31 cellular contexts compared by ENCODE assay signal in the genomic region with DNA sequence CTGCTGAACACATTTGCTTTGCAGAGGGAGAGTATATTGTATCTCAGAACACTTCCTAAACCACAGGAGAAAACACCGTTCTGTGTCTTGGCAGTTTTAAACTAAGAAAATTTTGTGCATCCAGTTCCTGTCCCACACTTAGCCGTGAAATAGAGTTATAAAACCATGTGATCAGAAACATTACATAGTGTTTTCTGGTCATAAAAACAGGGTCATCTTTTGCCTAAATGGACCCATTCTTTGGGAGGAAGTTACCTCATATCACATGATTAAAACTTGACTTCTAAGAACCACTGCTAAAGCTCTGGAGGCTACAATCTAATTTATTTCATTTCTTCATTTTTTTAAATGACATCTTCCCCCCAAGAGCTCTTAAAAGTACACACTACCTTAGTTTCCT.
"Had no signal": no experiment of that assay in that cellular context is flagged by ENCODE, and none has a peak within 500 bp of the region (broad histone marks: within the 10 kb centered on the region; RNA-seq: fewer than 3 reads in every experiment).

No MANE protein-coding gene starts in this region.

- H3K4me1 Mint-ChIP-seq: activated naive CD8-positive, alpha-beta T cell treated with anti-CD3 and anti-CD28 coated beads, Interleukin-2, amount 10 ng/mL, durations not matched to agents 7 days and 5 days; activated T-helper 17 cell treated with anti-CD3 and anti-CD28 coated beads, Interleukin-2, amount 50 U/mL, for 72 hours; brain; central memory CD8-positive, alpha-beta T cell had no signal

- H3K4me3 Mint-ChIP-seq: activated CD8-positive, alpha-beta T cell treated with anti-CD3 and anti-CD28 coated beads for 36 hours; activated naive CD8-positive, alpha-beta T cell treated with anti-CD3 and anti-CD28 coated beads, Interleukin-2, amount 10 ng/mL, durations not matched to agents 7 days and 5 days; activated T-cell treated with anti-CD3 and anti-CD28 coated beads, Interleukin-2, amount 50 U/mL, for 4 hours; activated T-helper 17 cell treated with anti-CD3 and anti-CD28 coated beads, Interleukin-2, amount 50 U/mL, for 72 hours; brain; central memory CD8-positive, alpha-beta T cell; dendritic cell treated with granulocyte-macrophage colony-stimulating factor and Interleukin-4, amounts not matched to agents 40 ng/mL and 50 ng/mL, for 4 days; effector memory CD8-positive, alpha-beta T cell; WTC11 had no signal

- H3K27ac Mint-ChIP-seq: activated CD8-positive, alpha-beta T cell treated with anti-CD3 and anti-CD28 coated beads for 36 hours; activated naive CD4-positive, alpha-beta T cell treated with anti-CD3 and anti-CD28 coated beads, Interleukin-2, amount 50 U/mL, for 72 hours; activated naive CD8-positive, alpha-beta T cell treated with anti-CD3 and anti-CD28 coated beads, Interleukin-2, amount 10 ng/mL, durations not matched to agents 7 days and 5 days; activated T-helper 17 cell treated with anti-CD3 and anti-CD28 coated beads, Interleukin-2, amount 50 U/mL, for 72 hours; brain; dendritic cell treated with granulocyte-macrophage colony-stimulating factor and Interleukin-4, amounts not matched to agents 40 ng/mL and 50 ng/mL, for 4 days; effector memory CD8-positive, alpha-beta T cell; WTC11 had no signal

- H3K9me3 Mint-ChIP-seq: activated T-cell treated with anti-CD3 and anti-CD28 coated beads, Interleukin-2, amount 50 U/mL, for 4 hours; activated T-helper 17 cell treated with anti-CD3 and anti-CD28 coated beads, Interleukin-2, amount 50 U/mL, for 72 hours; central memory CD8-positive, alpha-beta T cell; dendritic cell treated with granulocyte-macrophage colony-stimulating factor and Interleukin-4, amounts not matched to agents 40 ng/mL and 50 ng/mL, for 4 days; WTC11 had no signal

- H3K4me3 ChIP-seq: ascending aorta, breast epithelium, coronary artery, dorsolateral prefrontal cortex, esophagus muscularis mucosa, gastroesophageal sphincter, heart right ventricle, hepatocyte had no signal

- H3K36me3 Mint-ChIP-seq: activated naive CD8-positive, alpha-beta T cell treated with anti-CD3 and anti-CD28 coated beads, Interleukin-2, amount 10 ng/mL, durations not matched to agents 7 days and 5 days; brain had no signal

- ATAC-seq: activated CD8-positive, alpha-beta T cell treated with anti-CD3 and anti-CD28 coated beads for 36 hours; activated naive CD4-positive, alpha-beta T cell treated with anti-CD3 and anti-CD28 coated beads, Interleukin-2, amount 50 U/mL, for 72 hours; activated T-cell treated with anti-CD3 and anti-CD28 coated beads, Interleukin-2, amount 50 U/mL, for 4 hours; activated T-helper 17 cell treated with anti-CD3 and anti-CD28 coated beads, Interleukin-2, amount 50 U/mL, for 72 hours; effector memory CD8-positive, alpha-beta T cell; foreskin keratinocyte; gastroesophageal sphincter; WTC11 had no signal

- H3K27me3 ChIP-seq: ascending aorta, hepatocyte had no signal

- H3K4me1 ChIP-seq: ascending aorta, breast epithelium, esophagus muscularis mucosa, gastroesophageal sphincter had no signal

- H3K36me3 ChIP-seq: ascending aorta, breast epithelium, esophagus muscularis mucosa, gastroesophageal sphincter, heart right ventricle had no signal

- DNase-seq: activated CD4-positive, alpha-beta T cell treated with anti-CD3 and anti-CD28 coated beads for 1 hour; activated CD4-positive, alpha-beta T cell treated with anti-CD3 and anti-CD28 coated beads for 4 hours; activated CD4-positive, alpha-beta T cell treated with anti-CD3 and anti-CD28 coated beads, Interleukin-2, amount 50 U/mL, for 1 hour; activated CD4-positive, alpha-beta T cell treated with anti-CD3 and anti-CD28 coated beads, Interleukin-2, amount 50 U/mL, for 48 hours; activated CD8-positive, alpha-beta memory T cell treated with anti-CD3 and anti-CD28 coated beads for 24 hours; activated CD8-positive, alpha-beta T cell treated with anti-CD3 and anti-CD28 coated beads for 36 hours; activated effector memory CD4-positive, alpha-beta T cell treated with Interleukin-2 at 50 U/mL for 16 hours; activated gamma-delta T cell treated with Interleukin-2 at 50 U/mL for 16 hours; activated naive CD4-positive, alpha-beta T cell treated with Interleukin-2 at 50 U/mL for 16 hours; activated naive CD8-positive, alpha-beta T cell treated with anti-CD3 and anti-CD28 coated beads, Interleukin-2, amount 10 ng/mL, durations not matched to agents 7 days and 5 days; activated T-cell treated with anti-CD3 and anti-CD28 coated beads, Interleukin-2, amount 50 U/mL, for 4 hours; dorsolateral prefrontal cortex; effector CD4-positive, alpha-beta T cell; effector memory CD8-positive, alpha-beta T cell; erythroblast; foreskin keratinocyte; heart right ventricle; T-helper 2 cell had no signal

- H3K27ac ChIP-seq: ascending aorta, breast epithelium, coronary artery, dorsolateral prefrontal cortex, esophagus muscularis mucosa, foreskin keratinocyte, gastroesophageal sphincter, heart right ventricle, hepatocyte, VCaP had no signal

- H3K9me3 ChIP-seq: ascending aorta, breast epithelium, esophagus muscularis mucosa, gastroesophageal sphincter, heart right ventricle had no signal

- H3K27me3 Mint-ChIP-seq: activated CD8-positive, alpha-beta T cell treated with anti-CD3 and anti-CD28 coated beads for 36 hours; activated naive CD8-positive, alpha-beta T cell treated with anti-CD3 and anti-CD28 coated beads, Interleukin-2, amount 10 ng/mL, durations not matched to agents 7 days and 5 days; central memory CD8-positive, alpha-beta T cell; dendritic cell treated with granulocyte-macrophage colony-stimulating factor and Interleukin-4, amounts not matched to agents 40 ng/mL and 50 ng/mL, for 4 days; effector memory CD8-positive, alpha-beta T cell had no signal
